In genomic region chr12:133037207-133038005, GRCh38 we compare ENCODE assay signal across 8 cellular contexts.
DNase-seq lines count a peak whose midpoint lies in the region; ATAC-seq and TF ChIP-seq lines count a peak whose summit lies in the region.

ZNF84 (plus strand) TSS chr12:133037509; CDS start chr12:133041468, 3,959 bp downstream.

- H3K4me3 Mint-ChIP-seq in activated naive CD4-positive, alpha-beta T cell treated with anti-CD3 and anti-CD28 coated beads, Interleukin-2, amount 50 U/mL, for 24 hours: peak within 1 kb of the TSS; percentile 93

- H3K27ac Mint-ChIP-seq in activated naive CD4-positive, alpha-beta T cell treated with anti-CD3 and anti-CD28 coated beads, Interleukin-2, amount 50 U/mL, for 24 hours: peak within 1 kb of the TSS; percentile 97

- H3K27me3 ChIP-seq in GM06990 (replicated peaks; ENCODE audit: control insufficient read depth, insufficient read depth, low read length): no peaks in the 10 kb centered on the region

- H3K36me3 ChIP-seq in GM06990 (ENCODE audit: control insufficient read depth, insufficient read depth, low read length): no peaks in the 10 kb centered on the region; the same call in none of the 2 replicates

- peaks cover 22% of the 10 kb centered on the region for H3K4me1 Mint-ChIP-seq in activated naive CD4-positive, alpha-beta T cell treated with anti-CD3 and anti-CD28 coated beads, Interleukin-2, amount 50 U/mL, for 24 hours

- DNase-seq in GM06990 (ENCODE audit: extremely low read depth, insufficient read length): peak; percentile 99
- peak; percentile 97 for DNase-seq in NCI-H1092 (lab: John Stamatoyannopoulos, UW)
- peak; percentile 93 for DNase-seq in germinal center (ENCODE audit: low spot score)
- DNase-seq in non-pigmented ciliary epithelial cell (ENCODE audit: low read depth): peak; percentile 90
- peak; percentile 98 for DNase-seq in superior temporal gyrus (ENCODE audit: extremely low spot score)

- peaks cover 5% of the 10 kb centered on the region for H3K27me3 Mint-ChIP-seq in activated naive CD4-positive, alpha-beta T cell treated with anti-CD3 and anti-CD28 coated beads, Interleukin-2, amount 50 U/mL, for 24 hours

- peaks cover 42% of the 10 kb centered on the region for H3K36me3 Mint-ChIP-seq in activated naive CD4-positive, alpha-beta T cell treated with anti-CD3 and anti-CD28 coated beads, Interleukin-2, amount 50 U/mL, for 24 hours

- ATAC-seq in HG02588 (IDR thresholded peaks at IDR 0.05; ENCODE audit: unreplicated experiment): peak; percentile 89
- ATAC-seq in SK-N-SH treated with all-trans-retinoic acid at 6 μM for 48 hours: peak; percentile 96

- TF ChIP-seq CTCF in GM06990 (IDR thresholded peaks at IDR 0.05; ENCODE audit: insufficient read depth, low read length, poor library complexity, severe bottlenecking): no peak

- H3K9me3 Mint-ChIP-seq in activated naive CD4-positive, alpha-beta T cell treated with anti-CD3 and anti-CD28 coated beads, Interleukin-2, amount 50 U/mL, for 24 hours: peaks cover 33% of the 10 kb centered on the region

- H3K4me3 ChIP-seq in GM06990 (replicated peaks; ENCODE audit: low read depth, low read length): peak within 1 kb of the TSS; percentile 79

TF ChIP-seq in SK-N-SH treated with all-trans-retinoic acid at 6 μM for 48 hours, 23 proteins besides CTCF, POLR2A, EP300 and RAD21:
- TF ChIP-seq ZNF565 (CRISPR knock-in tag; conservative IDR thresholded peaks at IDR 0.05; ENCODE audit: low read depth) (no peak), ZNF70 (CRISPR knock-in tag; IDR thresholded peaks at IDR 0.05) (0 out of 2 replicates have a peak, but pooled peaks have one; percentile 15), TSHZ2 (CRISPR knock-in tag; IDR thresholded peaks at IDR 0.05) (0 out of 2 replicates have a peak, but pooled peaks have one; percentile 24), POU6F1 (CRISPR knock-in tag; IDR thresholded peaks at IDR 0.05; ENCODE audit: borderline replicate concordance, low read depth) (no peak)

Comparison
In these comparisons a context has a peak if more than half of its experiments do, and no peak if none do; other contexts are left out.
1. Peak in every context shown above with its lines: DNase-seq, ATAC-seq and H3K4me3 ChIP-seq.